18 cellular contexts compared by ENCODE assay signal in genomic region chr6:77401231-77401630, GRCh38.
"Had no signal": no experiment of that assay in that cellular context is flagged by ENCODE, and none has a peak within 500 bp of the region (broad histone marks: within the 10 kb centered on the region; RNA-seq: fewer than 3 reads in every experiment).

No MANE protein-coding gene starts in this region.

- H3K27ac ChIP-seq: gastrocnemius medialis, heart right ventricle, parathyroid adenoma, psoas muscle, skin epidermis, stomach, thoracic aorta, transverse colon had no signal

- H3K36me3 Mint-ChIP-seq: naive thymus-derived CD4-positive, alpha-beta T cell had no signal

- H3K4me3 Mint-ChIP-seq: naive thymus-derived CD4-positive, alpha-beta T cell; nephron progenitor cell had no signal

- H3K9me3 Mint-ChIP-seq: nephron progenitor cell had no signal

- H3K79me2 ChIP-seq: parathyroid adenoma had no signal

- H3K27me3 Mint-ChIP-seq: naive thymus-derived CD4-positive, alpha-beta T cell had no signal

- H3K27ac Mint-ChIP-seq: naive thymus-derived CD4-positive, alpha-beta T cell; nephron progenitor cell had no signal

- H3K27me3 ChIP-seq: gastrocnemius medialis, heart right ventricle, stomach, transverse colon had no signal

- H3K36me3 ChIP-seq: gastrocnemius medialis, heart right ventricle, stomach, thoracic aorta, transverse colon had no signal

- H3K9me3 ChIP-seq: gastrocnemius medialis, psoas muscle, stomach, thoracic aorta, transverse colon had no signal

- DNase-seq: effector memory CD4-positive, alpha-beta T cell; gastrocnemius medialis; heart right ventricle; hypothalamus; kidney glomerular epithelial cell; naive thymus-derived CD4-positive, alpha-beta T cell; nephron progenitor cell; psoas muscle; retina; stimulated activated CD4-positive, alpha-beta T cell treated with anti-CD3 and anti-CD28 coated beads, Interleukin-2, amount 100 ng/mL, for 24 hours; stimulated activated naive CD4-positive, alpha-beta T cell; stomach; substantia nigra; transverse colon had no signal

- H3K4me3 ChIP-seq: gastrocnemius medialis, heart right ventricle, psoas muscle, skin epidermis, stomach, thoracic aorta, transverse colon had no signal

- ATAC-seq: gastrocnemius medialis; heart right ventricle; naive thymus-derived CD4-positive, alpha-beta T cell; psoas muscle; sciatic nerve had no signal

- H3K4me1 ChIP-seq: gastrocnemius medialis, parathyroid adenoma, psoas muscle, stomach, transverse colon had no signal

- H3K4me1 Mint-ChIP-seq: naive thymus-derived CD4-positive, alpha-beta T cell; nephron progenitor cell had no signal

- H3K9ac ChIP-seq: parathyroid adenoma had no signal

- H2AFZ ChIP-seq: parathyroid adenoma had no signal
